ENCODE assay signal across 16 cellular contexts in genomic region chr2:236909802-236910201, GRCh38.
DNase-seq lines count a peak whose midpoint lies in the region; TF ChIP-seq lines count a peak whose summit lies in the region.
"Had no signal": no experiment of that assay in that cellular context is flagged by ENCODE, and none has a peak within 500 bp of the region (broad histone marks: within the 10 kb centered on the region; RNA-seq: fewer than 3 reads in every experiment).

No MANE protein-coding gene starts in this region.

- H4K20me1 ChIP-seq in neural progenitor cell (ENCODE audit: low read depth), result no peaks in the 10 kb centered on the region

- TF ChIP-seq CTCF in right atrium auricular region (IDR thresholded peaks at IDR 0.05) (no peak), neural progenitor cell (IDR thresholded peaks at IDR 0.05) (no peak)

- no peak overlapping the region for H3K4me3 ChIP-seq in right atrium auricular region
- no peak overlapping the region for H3K4me3 ChIP-seq in neural progenitor cell
- H3K4me3 ChIP-seq: GM23338, HAP-1 had no signal

- H3K36me3 ChIP-seq in right atrium auricular region (no peaks in the 10 kb centered on the region), neural progenitor cell (no peaks in the 10 kb centered on the region)
- H3K36me3 ChIP-seq: HAP-1 had no signal

- peaks cover 22% of the 10 kb centered on the region for H3K4me1 Mint-ChIP-seq in neural progenitor cell
- H3K4me1 Mint-ChIP-seq: B cell; CD4-positive, alpha-beta memory T cell had no signal

- DNase-seq in right atrium auricular region (ENCODE audit: low spot score) (peak; percentile 56), cardiac septum (ENCODE audit: low spot score) (no peak), neural progenitor cell (ENCODE audit: low spot score) (no peak), ureter (ENCODE audit: low spot score) (peak; percentile 22), pons (ENCODE audit: low spot score) (no peak), ecto neural progenitor cell (ENCODE audit: low spot score) (no peak)
- DNase-seq: C1 segment of cervical spinal cord; CD4-positive, alpha-beta memory T cell; COR-L47; DMS153; DND-41; HFFc6 had no signal

- H3K27me3 ChIP-seq in right atrium auricular region (no peaks in the 10 kb centered on the region), neural progenitor cell (no peaks in the 10 kb centered on the region)

- H2AFZ ChIP-seq in neural progenitor cell (replicated peaks), result no peak overlapping the region
- H2AFZ ChIP-seq: GM23338 had no signal

- intact Hi-C loops in cardiac septum (cut with DNase I), result no loop called here

- H3F3A ChIP-seq in neural progenitor cell (ENCODE audit: low read depth), result no peaks in the 10 kb centered on the region

- no peaks in the 10 kb centered on the region for H3K36me3 Mint-ChIP-seq in neural progenitor cell
- H3K36me3 Mint-ChIP-seq: CD4-positive, alpha-beta memory T cell had no signal

- H3K9me3 ChIP-seq in right atrium auricular region, result no peaks in the 10 kb centered on the region
- H3K9me3 ChIP-seq in neural progenitor cell (ENCODE audit: low read depth), result no peaks in the 10 kb centered on the region
- H3K9me3 ChIP-seq: HAP-1 had no signal

- H3K4me2 ChIP-seq in neural progenitor cell, result no peak overlapping the region
- H3K4me2 ChIP-seq: GM23338 had no signal

- H3K79me2 ChIP-seq in neural progenitor cell (ENCODE audit: low read depth), result no peaks in the 10 kb centered on the region

- peak overlapping the region; percentile 80 for H3K27ac Mint-ChIP-seq in neural progenitor cell
- H3K27ac Mint-ChIP-seq: B cell; CD4-positive, alpha-beta memory T cell; GM23338; HFFc6 had no signal

- no peak overlapping the region for H3K9ac ChIP-seq in neural progenitor cell

- no peaks in the 10 kb centered on the region for H3K4me1 ChIP-seq in right atrium auricular region
- no peaks in the 10 kb centered on the region for H3K4me1 ChIP-seq in neural progenitor cell
- H3K4me1 ChIP-seq: HAP-1 had no signal

- no peak overlapping the region for H3K4me3 Mint-ChIP-seq in neural progenitor cell
- H3K4me3 Mint-ChIP-seq: B cell; CD4-positive, alpha-beta memory T cell; GM23338; HFFc6 had no signal

- H3K27me3 Mint-ChIP-seq in neural progenitor cell (ENCODE audit: insufficient read depth, low read depth), result peaks cover 14% of the 10 kb centered on the region

- H3K27ac ChIP-seq in right atrium auricular region, result no peak overlapping the region
- H3K27ac ChIP-seq in neural progenitor cell, result no peak overlapping the region
- H3K27ac ChIP-seq: 22Rv1 had no signal

- H3K9me3 Mint-ChIP-seq in neural progenitor cell, result peaks cover 3% of the 10 kb centered on the region
- H3K9me3 Mint-ChIP-seq: CD4-positive, alpha-beta memory T cell; GM23338; HFFc6 had no signal

Comparison
In these comparisons a context has a peak if more than half of its experiments do, and no peak if none do; other contexts are left out.
1. DNase-seq: peak in right atrium auricular region (single experiment) and ureter (single experiment); none in cardiac septum (single experiment), neural progenitor cell (single experiment), pons (single experiment) and ecto neural progenitor cell (single experiment).